21 cellular contexts compared by ENCODE assay signal in the genomic region with DNA sequence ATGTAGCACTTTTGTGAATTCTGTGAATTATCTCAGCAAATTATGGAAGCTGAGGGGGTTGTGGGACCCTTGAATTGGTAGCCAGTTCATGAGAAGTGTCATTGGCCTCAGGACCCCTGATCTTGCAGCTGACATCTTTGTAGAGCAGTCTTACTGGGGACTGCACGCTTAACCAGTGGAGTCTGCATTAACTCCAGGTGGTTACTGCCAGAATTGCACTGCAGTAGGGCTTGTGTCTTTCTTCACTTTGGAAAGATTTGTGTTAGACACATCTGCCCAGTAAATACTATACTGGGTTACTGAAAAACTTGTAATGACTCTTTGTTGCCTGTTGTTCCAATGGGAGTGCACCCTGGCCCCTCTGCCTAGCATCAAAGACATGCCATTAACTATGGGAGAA. TPM values are rescaled to one million over a fixed set of nuclear protein-coding genes. Genes with fewer than 3 reads are reported as not detected.
"Had no signal": no experiment of that assay in that cellular context is flagged by ENCODE, and none has a peak within 500 bp of the region (broad histone marks: within the 10 kb centered on the region; RNA-seq: fewer than 3 reads in every experiment).

No MANE protein-coding gene starts in this region.

- H3K4me3 Mint-ChIP-seq: activated CD4-positive, alpha-beta memory T cell treated with anti-CD3 and anti-CD28 coated beads for 36 hours; activated CD8-positive, alpha-beta memory T cell treated with anti-CD3 and anti-CD28 coated beads, Interleukin-2, amount 10 ng/mL, durations not matched to agents 7 days and 5 days; activated naive CD4-positive, alpha-beta T cell treated with anti-CD3 and anti-CD28 coated beads for 36 hours; natural killer cell had no signal

- H3K9me3 Mint-ChIP-seq: activated CD4-positive, alpha-beta memory T cell treated with anti-CD3 and anti-CD28 coated beads for 36 hours; activated naive CD4-positive, alpha-beta T cell treated with anti-CD3 and anti-CD28 coated beads for 36 hours; activated T-helper 2 cell treated with anti-CD3 and anti-CD28 coated beads, Interferon-gamma antibody, Interleukin-2, Interleukin-4, amounts not matched to agents 10 μg/mL and 5 μg/mL and 100 μg/mL, durations not matched to agents 14 hours and 24 hours and 36 hours; natural killer cell had no signal

- DNase-seq: activated CD4-positive, alpha-beta memory T cell treated with anti-CD3 and anti-CD28 coated beads for 36 hours; activated CD8-positive, alpha-beta memory T cell treated with anti-CD3 and anti-CD28 coated beads, Interleukin-2, amount 10 ng/mL, durations not matched to agents 7 days and 5 days; activated naive CD4-positive, alpha-beta T cell treated with anti-CD3 and anti-CD28 coated beads for 36 hours; activated T-cell treated with anti-CD3 and anti-CD28 coated beads, Interleukin-2, amount 50 U/mL, for 1 hour; hypothalamus; left ventricle myocardium inferior; mucosa of descending colon; natural killer cell; stimulated activated CD4-positive, alpha-beta T cell treated with anti-CD3 and anti-CD28 coated beads, Interleukin-4, amount 100 ng/mL, for 4 hours; stimulated activated CD8-positive, alpha-beta memory T cell treated with anti-CD3 and anti-CD28 coated beads, Interleukin-4, amount 100 ng/mL, for 48 hours; stimulated activated naive CD4-positive, alpha-beta T cell treated with Interleukin-2 at 50 U/mL for 16 hours; trophoblast cell had no signal

- H3K27ac ChIP-seq: left ventricle myocardium inferior, right atrium auricular region, VCaP had no signal

- H3K36me3 Mint-ChIP-seq: activated CD4-positive, alpha-beta memory T cell treated with anti-CD3 and anti-CD28 coated beads for 36 hours; activated CD8-positive, alpha-beta memory T cell treated with anti-CD3 and anti-CD28 coated beads, Interleukin-2, amount 10 ng/mL, durations not matched to agents 7 days and 5 days; natural killer cell had no signal

- H3K9me3 ChIP-seq: esophagus muscularis mucosa, left ventricle myocardium inferior, mucosa of descending colon, right atrium auricular region had no signal

- H3K27me3 ChIP-seq: right atrium auricular region had no signal

- H3K4me2 ChIP-seq: smooth muscle cell had no signal

- ATAC-seq: activated CD8-positive, alpha-beta memory T cell treated with anti-CD3 and anti-CD28 coated beads, Interleukin-2, amount 10 ng/mL, durations not matched to agents 7 days and 5 days; natural killer cell had no signal

- H3K4me1 Mint-ChIP-seq: activated CD8-positive, alpha-beta memory T cell treated with anti-CD3 and anti-CD28 coated beads, Interleukin-2, amount 10 ng/mL, durations not matched to agents 7 days and 5 days; natural killer cell had no signal

- FAIRE-seq: astrocyte, endometrium had no signal

- H3K4me3 ChIP-seq: esophagus muscularis mucosa, left ventricle myocardium inferior, mucosa of descending colon, right atrium auricular region, smooth muscle cell had no signal

- H3K27ac Mint-ChIP-seq: activated CD4-positive, alpha-beta memory T cell treated with anti-CD3 and anti-CD28 coated beads for 36 hours; activated CD8-positive, alpha-beta memory T cell treated with anti-CD3 and anti-CD28 coated beads, Interleukin-2, amount 10 ng/mL, durations not matched to agents 7 days and 5 days; activated naive CD4-positive, alpha-beta T cell treated with anti-CD3 and anti-CD28 coated beads for 36 hours; activated T-helper 2 cell treated with anti-CD3 and anti-CD28 coated beads, Interferon-gamma antibody, Interleukin-2, Interleukin-4, amounts not matched to agents 10 μg/mL and 5 μg/mL and 100 μg/mL, durations not matched to agents 14 hours and 24 hours and 36 hours; natural killer cell had no signal

- H3K36me3 ChIP-seq: esophagus muscularis mucosa, left ventricle myocardium inferior, right atrium auricular region had no signal

RNA-seq across cellular contexts. Expression of a gene that starts 40.4 kb away (rescaled TPM):
- total RNA-seq: activated CD8-positive, alpha-beta memory T cell treated with anti-CD3 and anti-CD28 coated beads, Interleukin-2, amount 10 ng/mL, durations not matched to agents 7 days and 5 days; activated T-helper 2 cell treated with anti-CD3 and anti-CD28 coated beads, Interferon-gamma antibody, Interleukin-2, Interleukin-4, amounts not matched to agents 10 μg/mL and 5 μg/mL and 100 μg/mL, durations not matched to agents 14 hours and 24 hours and 36 hours; chondrocyte; kidney epithelial cell; smooth muscle cell had no signal
